8 cellular contexts compared by ENCODE assay signal in the genomic region with DNA sequence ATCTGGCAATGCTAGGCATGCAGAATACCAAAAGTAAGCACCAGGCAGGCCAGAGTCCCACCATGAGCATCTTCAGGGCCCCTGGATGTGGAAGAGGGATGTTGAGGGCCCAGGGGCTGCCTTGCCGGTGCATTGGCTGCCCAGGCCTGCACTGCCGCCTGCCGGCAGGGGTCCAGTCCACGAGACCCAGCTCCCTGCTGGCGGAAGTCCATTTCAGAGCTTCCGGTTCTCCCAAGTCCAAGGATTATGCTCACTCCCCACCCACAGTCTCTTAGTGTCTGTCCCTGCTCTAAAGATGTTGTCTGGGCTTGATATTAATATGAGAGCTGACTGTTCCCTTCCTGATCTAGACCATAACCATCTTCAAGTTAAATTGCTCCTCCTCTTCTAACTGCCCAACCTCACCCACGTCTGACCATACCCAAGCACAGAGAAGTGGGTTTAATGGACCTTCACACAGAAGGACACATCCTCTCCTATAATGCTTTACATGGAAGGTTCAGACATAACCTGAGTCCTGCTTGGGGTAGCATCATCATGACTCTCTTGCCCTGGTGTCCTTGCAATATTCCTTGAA.
A peak's percentile ranks its signal among the peaks of the same experiment; 100 is the strongest.
DNase-seq lines count a peak whose midpoint lies in the region; ATAC-seq lines count a peak whose summit lies in the region.

No MANE protein-coding gene starts in this region.

- no peak for ATAC-seq in GM19452 (IDR thresholded peaks at IDR 0.05; ENCODE audit: unreplicated experiment)

- DNase-seq in CD1c-positive myeloid dendritic cell (ENCODE audit: extremely low spot score): peak; percentile 18
- DNase-seq in NCI-H1092 (lab: John Stamatoyannopoulos, UW): peak; percentile 36
- DNase-seq in ecto neural progenitor cell (ENCODE audit: low spot score): peak; percentile 66
- DNase-seq in mucosa of gallbladder (ENCODE audit: low spot score): peak; percentile 60
- no peak for DNase-seq in occipital lobe (lab: John Stamatoyannopoulos, UW)
- no peak for DNase-seq in cerebellar nuclear complex (lab: John Stamatoyannopoulos, UW)
- no peak for DNase-seq in SKM-1 (lab: John Stamatoyannopoulos, UW; ENCODE audit: unreplicated experiment)

Comparison
In these comparisons a context has a peak if more than half of its experiments do, and no peak if none do; other contexts are left out.
1. DNase-seq: peak in CD1c-positive myeloid dendritic cell (single experiment), NCI-H1092 (single experiment), ecto neural progenitor cell (single experiment) and mucosa of gallbladder (single experiment); none in occipital lobe (single experiment), cerebellar nuclear complex (0 of 2) and SKM-1 (single experiment).